In genomic region chr10:67883710-67884312, GRCh38 we compare ENCODE assay signal across 8 cellular contexts. TPM values are rescaled to one million over a fixed set of nuclear protein-coding genes. Genes with fewer than 3 reads are reported as not detected.
DNase-seq lines count a peak whose midpoint lies in the region; ATAC-seq and TF ChIP-seq lines count a peak whose summit lies in the region.

No MANE protein-coding gene starts in this region.

- H3K9me3 Mint-ChIP-seq in mesothelial cell of epicardium = no peaks in the 10 kb centered on the region

- ATAC-seq in HG03196 (IDR thresholded peaks at IDR 0.05; ENCODE audit: unreplicated experiment) (no peak), GM18867 (IDR thresholded peaks at IDR 0.05; ENCODE audit: unreplicated experiment) (no peak), GM21576 (IDR thresholded peaks at IDR 0.05; ENCODE audit: unreplicated experiment) (no peak)

- H3K27ac Mint-ChIP-seq in mesothelial cell of epicardium = peak overlapping the region; percentile 95

- peaks cover 7% of the 10 kb centered on the region for H3K4me1 Mint-ChIP-seq in mesothelial cell of epicardium

- H3K27me3 Mint-ChIP-seq in mesothelial cell of epicardium (ENCODE audit: low read depth) = no peaks in the 10 kb centered on the region

- DNase-seq in AG20443 (ENCODE audit: low spot score) (peak; percentile 29), choroid plexus epithelial cell (ENCODE audit: low read depth) (no peak), mesothelial cell of epicardium (ENCODE audit: low spot score in 2 of 2, unreplicated experiment in 2 of 2) (no peak), NCI-H128 (lab: John Stamatoyannopoulos, UW; ENCODE audit: unreplicated experiment) (no peak)
- no peak for DNase-seq in Jurkat, Clone E6-1 (ENCODE audit: low read depth, low spot score)

- peaks cover 11% of the 10 kb centered on the region for H3K36me3 Mint-ChIP-seq in mesothelial cell of epicardium

- TF ChIP-seq CTCF in choroid plexus epithelial cell (conservative IDR thresholded peaks at IDR 0.05; ENCODE audit: low read depth, low read length) = no peak
- TF ChIP-seq CTCF in mesothelial cell of epicardium (IDR thresholded peaks at IDR 0.05; ENCODE audit: unreplicated experiment) = no peak

- H3K4me3 Mint-ChIP-seq in mesothelial cell of epicardium = peak overlapping the region; percentile 79

- H3K4me3 ChIP-seq in Jurkat, Clone E6-1 (ENCODE audit: low read length) = peak overlapping the region; percentile 77
- H3K4me3 ChIP-seq in choroid plexus epithelial cell (ENCODE audit: low read depth, low read length) = peak overlapping the region; percentile 84

RNA-seq across cellular contexts. Expression of gene SIRT1, which starts 0.6 kb away (rescaled TPM):
- polyA plus RNA-seq in Jurkat, Clone E6-1 (2012; ENCODE audit: insufficient read depth, insufficient read length) = 13.9 TPM
- 25.2 to 28.4 TPM (median 26.2 TPM) in 3 replicates for total RNA-seq in mesothelial cell of epicardium

RNA-seq across cellular contexts. Expression of gene DNAJC12, which starts 45.8 kb away (rescaled TPM):
- polyA plus RNA-seq in Jurkat, Clone E6-1 (2012; ENCODE audit: insufficient read depth, insufficient read length) = 3.2 TPM
- total RNA-seq in mesothelial cell of epicardium = 8.6 to 9.3 TPM (median 9.2 TPM) in 3 replicates
